In genomic region chr16:54932737-54933254, GRCh38 we compare ENCODE assay signal across 1 cellular context.
TF ChIP-seq lines count a peak whose summit lies in the region.

No MANE protein-coding gene starts in this region.

TF ChIP-seq in HepG2, 621 proteins besides CTCF, POLR2A, EP300 and RAD21 (continued from another document):
- TF ChIP-seq MEIS1 (CRISPR knock-in tag; IDR thresholded peaks at IDR 0.05; ENCODE audit: borderline replicate concordance): no peak
- TF ChIP-seq ZNF660 (CRISPR knock-in tag; IDR thresholded peaks at IDR 0.05; ENCODE audit: borderline replicate concordance, low read depth): no peak
- no peak for TF ChIP-seq CCAR2 (optimal IDR thresholded peaks at IDR 0.05; ENCODE audit: low read depth, low read length)
